In the genomic region with DNA sequence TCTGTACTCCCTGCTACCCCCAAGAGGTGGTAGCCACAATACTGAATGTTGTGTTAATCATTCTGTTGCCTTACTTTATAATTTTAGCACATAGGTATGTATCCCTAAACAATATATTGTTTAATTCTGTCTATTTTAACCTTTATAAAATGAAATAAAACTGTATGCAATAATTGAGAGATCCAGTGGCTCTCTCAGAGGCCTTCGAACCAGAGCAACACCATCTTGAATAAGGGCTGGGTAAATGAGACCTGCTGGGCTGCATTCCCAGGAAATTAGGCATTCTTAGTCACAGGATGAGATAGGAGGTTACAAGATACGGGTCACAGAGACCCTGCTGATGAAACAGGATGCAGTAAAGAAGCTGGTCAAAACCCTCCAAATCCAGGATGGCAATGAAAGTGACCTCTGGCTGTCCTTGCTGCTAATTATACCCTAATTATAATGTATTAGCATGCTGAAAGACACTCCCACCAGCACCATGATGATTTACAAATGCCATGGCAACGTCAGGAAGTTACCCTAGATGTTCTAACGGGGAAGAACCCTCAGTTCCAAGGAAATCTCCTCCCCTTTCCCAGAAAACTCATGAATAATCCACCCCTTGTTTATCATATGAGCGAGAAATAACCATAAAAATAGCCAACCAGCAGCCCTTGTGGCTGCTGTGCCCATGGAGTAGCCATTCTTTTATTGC, we compare ENCODE assay signal across 10 cellular contexts. TPM values are rescaled to one million over a fixed set of nuclear protein-coding genes. Genes with fewer than 3 reads are reported as not detected.
DNase-seq lines count a peak whose midpoint lies in the region; ATAC-seq and TF ChIP-seq lines count a peak whose summit lies in the region.
"Had no signal": no experiment of that assay in that cellular context is flagged by ENCODE, and none has a peak within 500 bp of the region (broad histone marks: within the 10 kb centered on the region; RNA-seq: fewer than 3 reads in every experiment).

No MANE protein-coding gene starts in this region.

- H3K4me1 Mint-ChIP-seq in Caco-2 (ENCODE audit: low read depth, unreplicated experiment) (peaks cover 31% of the 10 kb centered on the region), nephron (peaks cover 28% of the 10 kb centered on the region)

- BruUV-seq in Caco-2 (replicated peaks; lab: Mats Ljungman, UMichigan): no TSS peak
- no TSS peak for BruUV-seq in PC-9 (replicated peaks; lab: Mats Ljungman, UMichigan)
- no TSS peak for BruUV-seq in A673 (replicated peaks; lab: Mats Ljungman, UMichigan)

- H3K36me3 ChIP-seq in Caco-2 (ENCODE audit: control insufficient read depth, insufficient read depth, low read length) (peaks cover 4% of the 10 kb centered on the region; the same call in 1 of the 2 replicates), PC-9 (ENCODE audit: low read depth) (peaks cover 8% of the 10 kb centered on the region; the same call in 1 of the 2 replicates), upper lobe of right lung (no peaks in the 10 kb centered on the region), A673 (ENCODE audit: insufficient read depth, low read length, poor library complexity, severe bottlenecking) (no peaks in the 10 kb centered on the region)

- peaks cover 25% of the 10 kb centered on the region for H3K9me3 Mint-ChIP-seq in Caco-2 (ENCODE audit: unreplicated experiment)
- H3K9me3 Mint-ChIP-seq in nephron: peaks cover 15% of the 10 kb centered on the region

- peak overlapping the region; percentile 47 for H3K4me2 ChIP-seq in PC-9

- ATAC-seq in esophagus mucosa (peak; percentile 19), HG03520 (IDR thresholded peaks at IDR 0.05; ENCODE audit: unreplicated experiment) (no peak), upper lobe of right lung (no peak)
- ATAC-seq: Panc1 had no signal

- intact Hi-C loops in Caco-2 (cut with micrococcal nuclease; ENCODE audit: unreplicated experiment) (loop anchor here (2.0 kb wide), 1 partner anchor 63 kb away; a partner anchor contains a TSS), PC-9 (cut with micrococcal nuclease; ENCODE audit: unreplicated experiment) (no loop called here), upper lobe of right lung (cut with DNase I) (no loop called here), A673 (cut with micrococcal nuclease; ENCODE audit: unreplicated experiment) (no loop called here)

- peaks cover 29% of the 10 kb centered on the region for H3K79me2 ChIP-seq in PC-9 (ENCODE audit: low read depth)

- H3K27me3 Mint-ChIP-seq in Caco-2 (ENCODE audit: insufficient read depth, unreplicated experiment) (no peaks in the 10 kb centered on the region), nephron (ENCODE audit: low read depth) (no peaks in the 10 kb centered on the region)

- H3K36me3 Mint-ChIP-seq in Caco-2 (ENCODE audit: insufficient read depth, unreplicated experiment): peaks cover 16% of the 10 kb centered on the region
- H3K36me3 Mint-ChIP-seq in nephron (ENCODE audit: low read depth): peaks cover 8% of the 10 kb centered on the region

- H3K4me1 ChIP-seq in Caco-2 (peaks cover 35% of the 10 kb centered on the region), PC-9 (replicated peaks; ENCODE audit: insufficient read depth) (peaks cover 52% of the 10 kb centered on the region), upper lobe of right lung (peaks cover 28% of the 10 kb centered on the region), A673 (ENCODE audit: insufficient read depth, low read length, poor library complexity, severe bottlenecking) (peaks cover 6% of the 10 kb centered on the region)

- H4K20me1 ChIP-seq in PC-9 (ENCODE audit: insufficient read depth): no peaks in the 10 kb centered on the region

- H3K4me3 Mint-ChIP-seq in Caco-2 (ENCODE audit: unreplicated experiment) (peak overlapping the region; percentile 95), nephron (peak overlapping the region; percentile 87 to 94 (median 91))

- H3K9me2 ChIP-seq in PC-9 (ENCODE audit: insufficient read depth): no peaks in the 10 kb centered on the region

- POLR2A ChIA-PET in Caco-2 (lab: Charles Lee): no interaction called here
- POLR2A ChIA-PET in PC-9 (lab: Charles Lee; ENCODE audit: unreplicated experiment): no interaction called here
- POLR2A ChIA-PET in A673 (lab: Charles Lee; ENCODE audit: low non-redundant PET): no interaction called here

- CTCF ChIA-PET in Caco-2 (lab: Charles Lee): no interaction called here
- CTCF ChIA-PET in PC-9 (lab: Charles Lee): no interaction called here
- CTCF ChIA-PET in A673 (lab: Charles Lee): no interaction called here

- H3K4me3 ChIP-seq in Caco-2 (ENCODE audit: low read depth, low read length) (no peak overlapping the region), PC-9 (no peak overlapping the region), upper lobe of right lung (no peak overlapping the region), A673 (ENCODE audit: low read depth, low read length, poor library complexity, severe bottlenecking) (no peak overlapping the region)

- H3K9me3 ChIP-seq in Caco-2 (peaks cover 19% of the 10 kb centered on the region), PC-9 (ENCODE audit: insufficient read depth, low read depth) (peaks cover 7% of the 10 kb centered on the region; the same call in 1 of the 2 replicates), upper lobe of right lung (no peaks in the 10 kb centered on the region), A673 (ENCODE audit: low read depth, low read length, poor library complexity, severe bottlenecking) (peaks cover 27% of the 10 kb centered on the region)

- H2AFZ ChIP-seq in PC-9: no peak overlapping the region

- H3F3A ChIP-seq in PC-9 (ENCODE audit: insufficient read depth, low read depth): peaks cover 11% of the 10 kb centered on the region; the same call in 1 of the 2 replicates

- H3K27ac Mint-ChIP-seq in Caco-2 (ENCODE audit: unreplicated experiment) (peak overlapping the region; percentile 23), nephron (peak overlapping the region in 2 of 3 experiments; percentile 60 to 78)

- H3K27me3 ChIP-seq in Caco-2 (replicated peaks; ENCODE audit: control insufficient read depth, insufficient read depth, low read length): no peaks in the 10 kb centered on the region
- no peaks in the 10 kb centered on the region for H3K27me3 ChIP-seq in PC-9 (ENCODE audit: insufficient read depth, low read depth)
- no peaks in the 10 kb centered on the region for H3K27me3 ChIP-seq in upper lobe of right lung
- H3K27me3 ChIP-seq in A673 (replicated peaks; ENCODE audit: insufficient read depth, low read depth, low read length, poor library complexity): no peaks in the 10 kb centered on the region

- TF ChIP-seq CTCF in Caco-2 (IDR thresholded peaks at IDR 0.05; ENCODE audit: insufficient read depth in 1 of 2, low read depth in 1 of 2, low read length in 1 of 2, severe bottlenecking in 1 of 2, unreplicated experiment in 1 of 2) (no peak), PC-9 (conservative IDR thresholded peaks at IDR 0.05) (no peak), nephron (IDR thresholded peaks at IDR 0.05; ENCODE audit: unreplicated experiment in 3 of 3) (no peak), upper lobe of right lung (IDR thresholded peaks at IDR 0.05) (no peak), A673 (conservative IDR thresholded peaks at IDR 0.05; ENCODE audit: low read depth, low read length) (no peak)

- H3K27ac ChIP-seq in PC-9 (peak overlapping the region; percentile 80), upper lobe of right lung (no peak overlapping the region), A673 (ENCODE audit: low read depth, low read length, poor library complexity, severe bottlenecking) (no peak overlapping the region)

- DNase-seq in Caco-2 (peak; percentile 33 to 36), PC-9 (peak in 1 of 2 experiments; percentile 71), T-helper 1 cell (no peak), upper lobe of right lung (no peak), A673 (ENCODE audit: low spot score) (no peak)
- DNase-seq: stimulated activated CD4-positive, alpha-beta T cell treated with anti-CD3 and anti-CD28 coated beads, Interleukin-15, amount 100 ng/mL, for 24 hours had no signal

RNA-seq across cellular contexts. Expression of a gene that starts 2.0 kb away (rescaled TPM):
- total RNA-seq in Caco-2 (2022) (68.9 and 86.4 TPM in 2 replicates), PC-9 (2021) (116 and 183 TPM in 2 replicates), esophagus mucosa (55.5 TPM), upper lobe of right lung (59.6 TPM), A673 (2021) (54.2 and 67.9 TPM in 2 replicates)

RNA-seq across cellular contexts. Expression of a gene that starts 12.4 kb away (rescaled TPM):
- total RNA-seq in Caco-2 (2022): 16.1 and 19.9 TPM in 2 replicates
- total RNA-seq in PC-9 (2021): 3.4 and 3.9 TPM in 2 replicates
- 4.1 TPM for total RNA-seq in esophagus mucosa
- 28.3 TPM for total RNA-seq in upper lobe of right lung
- 3.8 and 6.3 TPM in 2 replicates for total RNA-seq in A673 (2021)

RNA-seq across cellular contexts. Expression of a gene that starts 31.9 kb away (rescaled TPM):
- 65.4 and 68.1 TPM in 2 replicates for total RNA-seq in Caco-2 (2022)
- total RNA-seq in PC-9 (2021): 507 and 685 TPM in 2 replicates
- total RNA-seq in esophagus mucosa: 193 TPM
- total RNA-seq in upper lobe of right lung: 405 TPM
- total RNA-seq in A673 (2021): 295 and 324 TPM in 2 replicates

Comparison
In these comparisons a context has a peak if more than half of its experiments do, and no peak if none do; other contexts are left out.
1. DNase-seq: peak in Caco-2 (2 of 2); none in T-helper 1 cell (0 of 5), upper lobe of right lung (single experiment) and A673 (single experiment).